ENCODE assay signal across 1 cellular context in genomic region chr5:6687501-6687900, GRCh38.
TF ChIP-seq lines count a peak whose summit lies in the region.

No MANE protein-coding gene starts in this region.

TF ChIP-seq in H1, 55 proteins besides CTCF, POLR2A, EP300 and RAD21:
- TF ChIP-seq ATF2 (IDR thresholded peaks at IDR 0.05; ENCODE audit: low read length) (no peak), SP4 (IDR thresholded peaks at IDR 0.05; ENCODE audit: low read length) (no peak), TAF1 (IDR thresholded peaks at IDR 0.05; ENCODE audit: low read depth, low read length) (no peak), SIRT6 (IDR thresholded peaks at IDR 0.05; ENCODE audit: low read length) (no peak), POLR2AphosphoS5 (IDR thresholded peaks at IDR 0.05; ENCODE audit: low read depth, low read length) (no peak), KDM4A (IDR thresholded peaks at IDR 0.05; ENCODE audit: low read depth, low read length, severe bottlenecking) (no peak), SIX5 (IDR thresholded peaks at IDR 0.05; ENCODE audit: low read depth, low read length) (no peak), GTF2F1 (IDR thresholded peaks at IDR 0.05; ENCODE audit: borderline replicate concordance, low read depth, low read length) (no peak), BACH1 (IDR thresholded peaks at IDR 0.05; ENCODE audit: low read length) (no peak), MAFK (IDR thresholded peaks at IDR 0.05; ENCODE audit: low read depth, low read length) (no peak), ASH2L (IDR thresholded peaks at IDR 0.05; ENCODE audit: low read length) (no peak), SIN3A (conservative IDR thresholded peaks at IDR 0.05 in 1 of 2, IDR thresholded peaks at IDR 0.05 in 1 of 2; ENCODE audit: low read depth in 1 of 2, low read length in 2 of 2) (no peak), NRF1 (IDR thresholded peaks at IDR 0.05; ENCODE audit: low read depth, low read length) (no peak), CBX5 (IDR thresholded peaks at IDR 0.05; ENCODE audit: low read depth, low read length) (no peak), E2F6 (IDR thresholded peaks at IDR 0.05) (no peak), SRF (IDR thresholded peaks at IDR 0.05; ENCODE audit: low read depth, low read length) (no peak)
